1 cellular context compared by ENCODE assay signal in the genomic region with DNA sequence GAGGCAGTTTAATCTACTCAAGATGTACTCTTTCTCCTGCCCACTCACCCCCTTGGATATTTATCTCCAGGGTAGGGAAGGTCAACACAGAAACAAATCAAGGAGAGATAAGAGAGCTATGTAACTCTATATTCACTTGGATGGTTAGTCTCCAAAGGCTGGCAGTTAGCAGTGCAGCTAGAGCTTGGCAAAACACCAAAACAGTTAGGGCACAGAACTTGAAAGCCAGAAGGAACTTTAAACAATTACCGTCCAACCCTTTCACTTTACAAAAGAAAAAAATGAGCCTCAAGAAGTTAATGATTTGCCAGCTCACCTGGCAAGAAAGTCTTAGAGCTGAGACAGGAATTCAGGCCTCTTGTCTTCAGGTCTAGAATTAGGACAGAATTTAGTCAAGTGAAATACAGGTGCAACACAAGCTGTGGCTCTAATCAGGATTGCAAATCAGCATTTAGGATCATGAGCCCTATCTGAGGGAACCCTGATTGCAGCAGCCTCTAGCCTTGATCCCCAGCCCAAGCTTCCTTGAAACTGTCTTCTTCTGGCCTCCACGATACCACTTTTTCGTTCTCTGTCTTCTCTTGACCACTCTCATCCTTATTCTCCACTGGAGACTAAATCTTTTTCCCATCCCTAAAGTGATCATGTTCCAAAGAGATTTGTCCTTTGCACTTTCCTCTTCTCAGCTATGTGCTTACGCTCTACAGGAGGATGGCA.
TF ChIP-seq lines count a peak whose summit lies in the region.

No MANE protein-coding gene starts in this region.

TF ChIP-seq in HepG2, 621 proteins besides CTCF, POLR2A, EP300 and RAD21 (continued from another document and continues in another):
- no peak for TF ChIP-seq ZNF570 (CRISPR knock-in tag; IDR thresholded peaks at IDR 0.05; ENCODE audit: borderline replicate concordance)
- peak; percentile 29; the same call in 1 of the 2 replicates for TF ChIP-seq FOXA3 (CRISPR knock-in tag; IDR thresholded peaks at IDR 0.05)
- TF ChIP-seq ZNF629 (CRISPR knock-in tag; conservative IDR thresholded peaks at IDR 0.05) = no peak
- TF ChIP-seq, protein P1, sequence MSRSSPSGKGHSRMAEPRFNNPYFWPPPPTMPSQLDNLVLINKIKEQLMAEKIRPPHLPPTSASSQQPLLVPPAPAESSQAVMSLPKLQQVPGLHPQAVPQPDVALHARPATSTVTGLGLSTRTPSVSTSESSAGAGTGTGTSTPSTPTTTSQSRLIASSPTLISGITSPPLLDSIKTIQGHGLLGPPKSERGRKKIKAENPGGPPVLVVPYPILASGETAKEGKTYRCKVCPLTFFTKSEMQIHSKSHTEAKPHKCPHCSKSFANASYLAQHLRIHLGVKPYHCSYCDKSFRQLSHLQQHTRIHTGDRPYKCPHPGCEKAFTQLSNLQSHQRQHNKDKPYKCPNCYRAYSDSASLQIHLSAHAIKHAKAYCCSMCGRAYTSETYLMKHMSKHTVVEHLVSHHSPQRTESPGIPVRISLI (CRISPR knock-in tag; IDR thresholded peaks at IDR 0.05; ENCODE audit: borderline replicate concordance) = peak; percentile 55; the same call in 1 of the 2 replicates
- peak; percentile 19; the same call in 1 of the 2 replicates for TF ChIP-seq SSRP1 (CRISPR knock-in tag; IDR thresholded peaks at IDR 0.05)
- no peak for TF ChIP-seq HNF4G (IDR thresholded peaks at IDR 0.05; ENCODE audit: borderline replicate concordance, low read depth, low read length)
- no peak for TF ChIP-seq HNF4G (CRISPR knock-in tag; IDR thresholded peaks at IDR 0.05; ENCODE audit: borderline replicate concordance, low read depth)
- TF ChIP-seq, protein P2, sequence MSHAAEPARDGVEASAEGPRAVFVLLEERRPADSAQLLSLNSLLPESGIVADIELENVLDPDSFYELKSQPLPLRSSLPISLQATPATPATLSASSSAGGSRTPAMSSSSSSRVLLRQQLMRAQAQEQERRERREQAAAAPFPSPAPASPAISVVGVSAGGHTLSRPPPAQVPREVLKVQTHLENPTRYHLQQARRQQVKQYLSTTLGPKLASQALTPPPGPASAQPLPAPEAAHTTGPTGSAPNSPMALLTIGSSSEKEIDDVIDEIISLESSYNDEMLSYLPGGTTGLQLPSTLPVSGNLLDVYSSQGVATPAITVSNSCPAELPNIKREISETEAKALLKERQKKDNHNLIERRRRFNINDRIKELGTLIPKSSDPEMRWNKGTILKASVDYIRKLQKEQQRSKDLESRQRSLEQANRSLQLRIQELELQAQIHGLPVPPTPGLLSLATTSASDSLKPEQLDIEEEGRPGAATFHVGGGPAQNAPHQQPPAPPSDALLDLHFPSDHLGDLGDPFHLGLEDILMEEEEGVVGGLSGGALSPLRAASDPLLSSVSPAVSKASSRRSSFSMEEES (CRISPR knock-in tag; IDR thresholded peaks at IDR 0.05) = 0 out of 2 replicates have a peak, but pooled peaks have one; percentile 10
- TF ChIP-seq GATAD2A (CRISPR knock-in tag; IDR thresholded peaks at IDR 0.05) = peak; percentile 64
- TF ChIP-seq PPARG (CRISPR knock-in tag; conservative IDR thresholded peaks at IDR 0.05) = 0 out of 2 replicates have a peak, but pooled peaks have one; percentile 10
- TF ChIP-seq PAF1 (CRISPR knock-in tag; IDR thresholded peaks at IDR 0.05) = 0 out of 2 replicates have a peak, but pooled peaks have one; percentile 75
- 0 out of 2 replicates have a peak, but pooled peaks have one; percentile 7 for TF ChIP-seq SP5 (CRISPR knock-in tag; IDR thresholded peaks at IDR 0.05; ENCODE audit: borderline replicate concordance, low read depth)
- peak; percentile 25; the same call in 1 of the 2 replicates for TF ChIP-seq ARID2 (CRISPR knock-in tag; IDR thresholded peaks at IDR 0.05; ENCODE audit: borderline replicate concordance)
- TF ChIP-seq ZNF546 (CRISPR knock-in tag; conservative IDR thresholded peaks at IDR 0.05) = no peak
- TF ChIP-seq, protein P3, sequence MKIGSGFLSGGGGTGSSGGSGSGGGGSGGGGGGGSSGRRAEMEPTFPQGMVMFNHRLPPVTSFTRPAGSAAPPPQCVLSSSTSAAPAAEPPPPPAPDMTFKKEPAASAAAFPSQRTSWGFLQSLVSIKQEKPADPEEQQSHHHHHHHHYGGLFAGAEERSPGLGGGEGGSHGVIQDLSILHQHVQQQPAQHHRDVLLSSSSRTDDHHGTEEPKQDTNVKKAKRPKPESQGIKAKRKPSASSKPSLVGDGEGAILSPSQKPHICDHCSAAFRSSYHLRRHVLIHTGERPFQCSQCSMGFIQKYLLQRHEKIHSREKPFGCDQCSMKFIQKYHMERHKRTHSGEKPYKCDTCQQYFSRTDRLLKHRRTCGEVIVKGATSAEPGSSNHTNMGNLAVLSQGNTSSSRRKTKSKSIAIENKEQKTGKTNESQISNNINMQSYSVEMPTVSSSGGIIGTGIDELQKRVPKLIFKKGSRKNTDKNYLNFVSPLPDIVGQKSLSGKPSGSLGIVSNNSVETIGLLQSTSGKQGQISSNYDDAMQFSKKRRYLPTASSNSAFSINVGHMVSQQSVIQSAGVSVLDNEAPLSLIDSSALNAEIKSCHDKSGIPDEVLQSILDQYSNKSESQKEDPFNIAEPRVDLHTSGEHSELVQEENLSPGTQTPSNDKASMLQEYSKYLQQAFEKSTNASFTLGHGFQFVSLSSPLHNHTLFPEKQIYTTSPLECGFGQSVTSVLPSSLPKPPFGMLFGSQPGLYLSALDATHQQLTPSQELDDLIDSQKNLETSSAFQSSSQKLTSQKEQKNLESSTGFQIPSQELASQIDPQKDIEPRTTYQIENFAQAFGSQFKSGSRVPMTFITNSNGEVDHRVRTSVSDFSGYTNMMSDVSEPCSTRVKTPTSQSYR (CRISPR knock-in tag; IDR thresholded peaks at IDR 0.05; ENCODE audit: borderline replicate concordance) = no peak
- TF ChIP-seq, protein P4, sequence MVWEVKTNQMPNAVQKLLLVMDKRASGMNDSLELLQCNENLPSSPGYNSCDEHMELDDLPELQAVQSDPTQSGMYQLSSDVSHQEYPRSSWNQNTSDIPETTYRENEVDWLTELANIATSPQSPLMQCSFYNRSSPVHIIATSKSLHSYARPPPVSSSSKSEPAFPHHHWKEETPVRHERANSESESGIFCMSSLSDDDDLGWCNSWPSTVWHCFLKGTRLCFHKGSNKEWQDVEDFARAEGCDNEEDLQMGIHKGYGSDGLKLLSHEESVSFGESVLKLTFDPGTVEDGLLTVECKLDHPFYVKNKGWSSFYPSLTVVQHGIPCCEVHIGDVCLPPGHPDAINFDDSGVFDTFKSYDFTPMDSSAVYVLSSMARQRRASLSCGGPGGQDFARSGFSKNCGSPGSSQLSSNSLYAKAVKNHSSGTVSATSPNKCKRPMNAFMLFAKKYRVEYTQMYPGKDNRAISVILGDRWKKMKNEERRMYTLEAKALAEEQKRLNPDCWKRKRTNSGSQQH (CRISPR knock-in tag; IDR thresholded peaks at IDR 0.05; ENCODE audit: low read depth) = 0 out of 2 replicates have a peak, but pooled peaks have one; percentile 35
- TF ChIP-seq, protein P5, sequence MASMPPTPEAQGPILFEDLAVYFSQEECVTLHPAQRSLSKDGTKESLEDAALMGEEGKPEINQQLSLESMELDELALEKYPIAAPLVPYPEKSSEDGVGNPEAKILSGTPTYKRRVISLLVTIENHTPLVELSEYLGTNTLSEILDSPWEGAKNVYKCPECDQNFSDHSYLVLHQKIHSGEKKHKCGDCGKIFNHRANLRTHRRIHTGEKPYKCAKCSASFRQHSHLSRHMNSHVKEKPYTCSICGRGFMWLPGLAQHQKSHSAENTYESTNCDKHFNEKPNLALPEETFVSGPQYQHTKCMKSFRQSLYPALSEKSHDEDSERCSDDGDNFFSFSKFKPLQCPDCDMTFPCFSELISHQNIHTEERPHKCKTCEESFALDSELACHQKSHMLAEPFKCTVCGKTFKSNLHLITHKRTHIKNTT (CRISPR knock-in tag; IDR thresholded peaks at IDR 0.05) = no peak
- TF ChIP-seq ZNF556 (CRISPR knock-in tag; IDR thresholded peaks at IDR 0.05; ENCODE audit: borderline replicate concordance) = 0 out of 2 replicates have a peak, but pooled peaks have one; percentile 32
- TF ChIP-seq HNRNPUL1 (IDR thresholded peaks at IDR 0.05; ENCODE audit: low read depth, low read length) = peak; percentile 57; the same call in 1 of the 2 replicates
- TF ChIP-seq, protein P6, sequence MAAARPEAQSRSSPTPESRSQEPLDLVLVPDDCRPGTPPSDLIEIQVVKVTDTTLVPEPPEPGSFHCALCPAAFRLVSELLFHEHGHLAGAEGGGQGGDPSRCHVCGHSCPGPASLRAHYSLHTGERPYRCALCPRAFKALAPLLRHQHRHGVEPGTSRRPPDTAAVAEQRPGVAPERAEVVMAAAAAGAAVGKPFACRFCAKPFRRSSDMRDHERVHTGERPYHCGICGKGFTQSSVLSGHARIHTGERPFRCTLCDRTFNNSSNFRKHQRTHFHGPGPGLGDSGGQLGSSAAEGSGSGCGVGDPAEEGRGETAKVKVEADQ (CRISPR knock-in tag; IDR thresholded peaks at IDR 0.05; ENCODE audit: borderline replicate concordance) = peak; percentile 69; the same call in 1 of the 2 replicates
- TF ChIP-seq, protein P7, sequence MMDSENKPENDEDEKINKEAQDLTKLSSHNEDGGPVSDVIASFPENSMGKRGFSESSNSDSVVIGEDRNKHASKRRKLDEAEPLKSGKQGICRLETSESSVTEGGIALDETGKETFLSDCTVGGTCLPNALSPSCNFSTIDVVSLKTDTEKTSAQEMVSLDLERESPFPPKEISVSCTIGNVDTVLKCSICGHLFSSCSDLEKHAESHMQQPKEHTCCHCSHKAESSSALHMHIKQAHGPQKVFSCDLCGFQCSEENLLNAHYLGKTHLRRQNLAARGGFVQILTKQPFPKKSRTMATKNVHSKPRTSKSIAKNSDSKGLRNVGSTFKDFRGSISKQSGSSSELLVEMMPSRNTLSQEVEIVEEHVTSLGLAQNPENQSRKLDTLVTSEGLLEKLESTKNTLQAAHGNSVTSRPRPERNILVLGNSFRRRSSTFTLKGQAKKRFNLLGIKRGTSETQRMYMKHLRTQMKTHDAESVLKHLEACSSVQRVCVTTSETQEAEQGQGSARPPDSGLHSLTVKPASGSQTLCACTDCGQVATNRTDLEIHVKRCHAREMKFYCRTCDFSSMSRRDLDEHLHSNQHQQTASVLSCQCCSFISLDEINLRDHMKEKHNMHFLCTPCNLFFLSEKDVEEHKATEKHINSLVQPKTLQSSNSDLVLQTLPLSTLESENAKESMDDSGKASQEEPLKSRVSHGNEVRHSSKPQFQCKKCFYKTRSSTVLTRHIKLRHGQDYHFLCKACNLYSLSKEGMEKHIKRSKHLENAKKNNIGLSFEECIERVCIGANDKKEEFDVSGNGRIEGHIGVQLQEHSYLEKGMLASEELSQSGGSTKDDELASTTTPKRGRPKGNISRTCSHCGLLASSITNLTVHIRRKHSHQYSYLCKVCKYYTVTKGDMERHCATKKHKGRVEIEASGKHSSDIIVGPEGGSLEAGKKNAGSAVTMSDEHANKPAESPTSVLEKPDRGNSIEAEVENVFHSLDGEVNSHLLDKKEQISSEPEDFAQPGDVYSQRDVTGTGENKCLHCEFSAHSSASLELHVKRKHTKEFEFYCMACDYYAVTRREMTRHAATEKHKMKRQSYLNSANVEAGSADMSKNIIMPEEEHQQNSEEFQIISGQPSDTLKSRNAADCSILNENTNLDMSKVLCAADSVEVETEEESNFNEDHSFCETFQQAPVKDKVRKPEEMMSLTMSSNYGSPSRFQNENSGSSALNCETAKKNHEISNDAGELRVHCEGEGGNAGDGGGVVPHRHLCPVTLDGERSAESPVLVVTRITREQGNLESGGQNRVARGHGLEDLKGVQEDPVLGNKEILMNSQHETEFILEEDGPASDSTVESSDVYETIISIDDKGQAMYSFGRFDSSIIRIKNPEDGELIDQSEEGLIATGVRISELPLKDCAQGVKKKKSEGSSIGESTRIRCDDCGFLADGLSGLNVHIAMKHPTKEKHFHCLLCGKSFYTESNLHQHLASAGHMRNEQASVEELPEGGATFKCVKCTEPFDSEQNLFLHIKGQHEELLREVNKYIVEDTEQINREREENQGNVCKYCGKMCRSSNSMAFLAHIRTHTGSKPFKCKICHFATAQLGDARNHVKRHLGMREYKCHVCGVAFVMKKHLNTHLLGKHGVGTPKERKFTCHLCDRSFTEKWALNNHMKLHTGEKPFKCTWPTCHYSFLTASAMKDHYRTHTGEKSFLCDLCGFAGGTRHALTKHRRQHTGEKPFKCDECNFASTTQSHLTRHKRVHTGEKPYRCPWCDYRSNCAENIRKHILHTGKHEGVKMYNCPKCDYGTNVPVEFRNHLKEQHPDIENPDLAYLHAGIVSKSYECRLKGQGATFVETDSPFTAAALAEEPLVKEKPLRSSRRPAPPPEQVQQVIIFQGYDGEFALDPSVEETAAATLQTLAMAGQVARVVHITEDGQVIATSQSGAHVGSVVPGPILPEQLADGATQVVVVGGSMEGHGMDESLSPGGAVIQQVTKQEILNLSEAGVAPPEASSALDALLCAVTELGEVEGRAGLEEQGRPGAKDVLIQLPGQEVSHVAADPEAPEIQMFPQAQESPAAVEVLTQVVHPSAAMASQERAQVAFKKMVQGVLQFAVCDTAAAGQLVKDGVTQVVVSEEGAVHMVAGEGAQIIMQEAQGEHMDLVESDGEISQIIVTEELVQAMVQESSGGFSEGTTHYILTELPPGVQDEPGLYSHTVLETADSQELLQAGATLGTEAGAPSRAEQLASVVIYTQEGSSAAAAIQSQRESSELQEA (CRISPR knock-in tag; IDR thresholded peaks at IDR 0.05; ENCODE audit: not compliant biosample characterization) = peak; percentile 38
- TF ChIP-seq WIZ (CRISPR knock-in tag; IDR thresholded peaks at IDR 0.05) = 0 out of 2 replicates have a peak, but pooled peaks have one; percentile 29
- TF ChIP-seq RBFOX2 (IDR thresholded peaks at IDR 0.05; ENCODE audit: low read depth, low read length) = peak; percentile 76
- TF ChIP-seq RARA (CRISPR knock-in tag; IDR thresholded peaks at IDR 0.05) = 0 out of 2 replicates have a peak, but pooled peaks have one; percentile 7
- TF ChIP-seq GABPB1 (CRISPR knock-in tag; IDR thresholded peaks at IDR 0.05) = no peak
- TF ChIP-seq NCOA2 (CRISPR knock-in tag; IDR thresholded peaks at IDR 0.05) = peak; percentile 27; the same call in 1 of the 2 replicates
- no peak for TF ChIP-seq ZSCAN21 (CRISPR knock-in tag; IDR thresholded peaks at IDR 0.05; ENCODE audit: borderline replicate concordance)
- TF ChIP-seq, protein P8, sequence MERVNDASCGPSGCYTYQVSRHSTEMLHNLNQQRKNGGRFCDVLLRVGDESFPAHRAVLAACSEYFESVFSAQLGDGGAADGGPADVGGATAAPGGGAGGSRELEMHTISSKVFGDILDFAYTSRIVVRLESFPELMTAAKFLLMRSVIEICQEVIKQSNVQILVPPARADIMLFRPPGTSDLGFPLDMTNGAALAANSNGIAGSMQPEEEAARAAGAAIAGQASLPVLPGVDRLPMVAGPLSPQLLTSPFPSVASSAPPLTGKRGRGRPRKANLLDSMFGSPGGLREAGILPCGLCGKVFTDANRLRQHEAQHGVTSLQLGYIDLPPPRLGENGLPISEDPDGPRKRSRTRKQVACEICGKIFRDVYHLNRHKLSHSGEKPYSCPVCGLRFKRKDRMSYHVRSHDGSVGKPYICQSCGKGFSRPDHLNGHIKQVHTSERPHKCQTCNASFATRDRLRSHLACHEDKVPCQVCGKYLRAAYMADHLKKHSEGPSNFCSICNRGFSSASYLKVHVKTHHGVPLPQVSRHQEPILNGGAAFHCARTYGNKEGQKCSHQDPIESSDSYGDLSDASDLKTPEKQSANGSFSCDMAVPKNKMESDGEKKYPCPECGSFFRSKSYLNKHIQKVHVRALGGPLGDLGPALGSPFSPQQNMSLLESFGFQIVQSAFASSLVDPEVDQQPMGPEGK (CRISPR knock-in tag; IDR thresholded peaks at IDR 0.05) = peak; percentile 52; the same call in 1 of the 2 replicates
- TF ChIP-seq HOXA3 (CRISPR knock-in tag; IDR thresholded peaks at IDR 0.05) = peak; percentile 10; the same call in 1 of the 2 replicates
- TF ChIP-seq, protein P9, sequence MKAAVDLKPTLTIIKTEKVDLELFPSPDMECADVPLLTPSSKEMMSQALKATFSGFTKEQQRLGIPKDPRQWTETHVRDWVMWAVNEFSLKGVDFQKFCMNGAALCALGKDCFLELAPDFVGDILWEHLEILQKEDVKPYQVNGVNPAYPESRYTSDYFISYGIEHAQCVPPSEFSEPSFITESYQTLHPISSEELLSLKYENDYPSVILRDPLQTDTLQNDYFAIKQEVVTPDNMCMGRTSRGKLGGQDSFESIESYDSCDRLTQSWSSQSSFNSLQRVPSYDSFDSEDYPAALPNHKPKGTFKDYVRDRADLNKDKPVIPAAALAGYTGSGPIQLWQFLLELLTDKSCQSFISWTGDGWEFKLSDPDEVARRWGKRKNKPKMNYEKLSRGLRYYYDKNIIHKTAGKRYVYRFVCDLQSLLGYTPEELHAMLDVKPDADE (CRISPR knock-in tag; IDR thresholded peaks at IDR 0.05) = no peak
